ENCODE assay signal across 8 cellular contexts in the genomic region with DNA sequence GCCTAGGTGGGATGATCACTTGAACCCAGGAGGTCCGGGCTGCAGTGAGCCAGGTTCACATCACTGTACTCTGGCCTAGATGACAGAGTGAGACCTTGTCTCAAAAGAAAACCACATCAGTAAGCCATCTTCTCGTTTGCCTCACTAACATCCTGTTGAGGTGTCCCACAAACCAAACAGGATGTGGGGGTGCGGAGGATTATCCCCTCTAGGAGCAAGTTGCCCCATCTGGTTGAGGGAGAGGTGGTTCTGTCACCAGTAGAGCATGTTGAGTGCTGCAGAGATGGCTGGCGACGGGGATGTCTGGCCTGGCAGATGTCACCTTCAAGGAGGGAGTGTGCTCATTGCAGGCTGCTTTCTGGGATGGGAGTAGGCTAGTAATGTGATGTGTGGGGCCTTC.
DNase-seq lines count a peak whose midpoint lies in the region; ATAC-seq lines count a peak whose summit lies in the region.

No MANE protein-coding gene starts in this region.

- no peak overlapping the region for H3K4me3 Mint-ChIP-seq in activated T-cell treated with anti-CD3 and anti-CD28 coated beads, Interleukin-2, amount 50 U/mL, for 4 hours

- no peaks in the 10 kb centered on the region for H3K9me3 Mint-ChIP-seq in activated T-cell treated with anti-CD3 and anti-CD28 coated beads, Interleukin-2, amount 50 U/mL, for 4 hours

- DNase-seq in GF-D8 (lab: John Stamatoyannopoulos, UW) (peak; percentile 94), NCI-H2171 treated with DMSO at 0.1 percent for 48 hours (lab: John Stamatoyannopoulos, UW) (peak; percentile 52), DMS 273 treated with DMSO at 0.1 percent for 48 hours (lab: John Stamatoyannopoulos, UW) (no peak), NCI-H748 treated with DMSO at 0.1 percent for 48 hours (lab: John Stamatoyannopoulos, UW) (no peak)
- peak; percentile 64 for DNase-seq in activated T-cell treated with anti-CD3 and anti-CD28 coated beads, Interleukin-2, amount 50 U/mL, for 4 hours
- peak; percentile 11 to 13 for DNase-seq in stimulated activated CD4-positive, alpha-beta T cell treated with anti-CD3 and anti-CD28 coated beads, Interleukin-15, amount 100 ng/mL, for 1 hour (ENCODE audit: low read depth in 1 of 2, low spot score in 1 of 2)

- peaks cover 91% of the 10 kb centered on the region for H3K27me3 Mint-ChIP-seq in activated T-cell treated with anti-CD3 and anti-CD28 coated beads, Interleukin-2, amount 50 U/mL, for 4 hours (ENCODE audit: low read depth)

- peaks cover 4% of the 10 kb centered on the region for H3K36me3 Mint-ChIP-seq in activated T-cell treated with anti-CD3 and anti-CD28 coated beads, Interleukin-2, amount 50 U/mL, for 4 hours (ENCODE audit: insufficient read depth)

- H3K4me1 Mint-ChIP-seq in activated T-cell treated with anti-CD3 and anti-CD28 coated beads, Interleukin-2, amount 50 U/mL, for 4 hours (ENCODE audit: low read depth) = peaks cover 18% of the 10 kb centered on the region

- ATAC-seq in activated T-cell treated with anti-CD3 and anti-CD28 coated beads, Interleukin-2, amount 50 U/mL, for 4 hours = peak; percentile 93 to 94
- no peak for ATAC-seq in GM21786 (IDR thresholded peaks at IDR 0.05; ENCODE audit: unreplicated experiment)
- ATAC-seq in HG03280 (IDR thresholded peaks at IDR 0.05; ENCODE audit: unreplicated experiment) = no peak

Comparison
In these comparisons a context has a peak if more than half of its experiments do, and no peak if none do; other contexts are left out.
1. DNase-seq: peak in GF-D8 (single experiment), NCI-H2171 treated with DMSO at 0.1 percent for 48 hours (single experiment), activated T-cell treated with anti-CD3 and anti-CD28 coated beads, Interleukin-2, amount 50 U/mL, for 4 hours (single experiment) and stimulated activated CD4-positive, alpha-beta T cell treated with anti-CD3 and anti-CD28 coated beads, Interleukin-15, amount 100 ng/mL, for 1 hour (2 of 2); none in DMS 273 treated with DMSO at 0.1 percent for 48 hours (single experiment) and NCI-H748 treated with DMSO at 0.1 percent for 48 hours (single experiment).
2. ATAC-seq: peak in activated T-cell treated with anti-CD3 and anti-CD28 coated beads, Interleukin-2, amount 50 U/mL, for 4 hours (2 of 2); none in GM21786 (single experiment) and HG03280 (single experiment).